In genomic region chr3:61356678-61357077, GRCh38 we compare ENCODE assay signal across 25 cellular contexts.
DNase-seq lines count a peak whose midpoint lies in the region; ATAC-seq, FAIRE-seq and TF ChIP-seq lines count a peak whose summit lies in the region.
"Had no signal": no experiment of that assay in that cellular context is flagged by ENCODE, and none has a peak within 500 bp of the region (broad histone marks: within the 10 kb centered on the region; RNA-seq: fewer than 3 reads in every experiment).

No MANE protein-coding gene starts in this region.

- no peaks in the 10 kb centered on the region for H4K20me1 ChIP-seq in HepG2 (ENCODE audit: insufficient read depth, low read length)
- H4K20me1 ChIP-seq: BLaER1 treated with 17β-estradiol and CSF1 and Interleukin-3, amounts not matched to agents 10 nM and 100 nM had no signal

- no peak for TF ChIP-seq RAD21 in HepG2 (CRISPR knock-in tag; IDR thresholded peaks at IDR 0.05)

- in situ Hi-C loops in HepG2 (cut with HindIII; ENCODE audit: extremely low pct_ligation_motif_present, low pct_unique_long_range_greater_than_20kb): no loop called here

- H3K27me3 Mint-ChIP-seq in activated CD8-positive, alpha-beta T cell treated with anti-CD3 and anti-CD28 coated beads for 36 hours: peaks cover 3% of the 10 kb centered on the region
- H3K27me3 Mint-ChIP-seq in MCF 10A (ENCODE audit: insufficient read depth, unreplicated experiment): peaks cover 26% of the 10 kb centered on the region
- H3K27me3 Mint-ChIP-seq: CD4-positive, alpha-beta T cell had no signal

- intact Hi-C loops in HepG2 (cut with micrococcal nuclease; ENCODE audit: unreplicated experiment) (no loop called here), MCF 10A (cut with micrococcal nuclease) (no loop called here)
- intact Hi-C loops in activated CD8-positive, alpha-beta T cell treated with anti-CD3 and anti-CD28 coated beads for 36 hours (cut with micrococcal nuclease): no loop called here

- H3K27ac Mint-ChIP-seq in activated CD8-positive, alpha-beta T cell treated with anti-CD3 and anti-CD28 coated beads for 36 hours: no peak overlapping the region
- H3K27ac Mint-ChIP-seq in MCF 10A (ENCODE audit: low read depth, unreplicated experiment): no peak overlapping the region
- H3K27ac Mint-ChIP-seq: CD14-positive monocyte; CD4-positive, alpha-beta T cell had no signal

- H2AFZ ChIP-seq in HepG2 (ENCODE audit: low read length): no peak overlapping the region
- H2AFZ ChIP-seq: GM23248 had no signal

- TF ChIP-seq CTCF in HepG2 (CRISPR knock-in tag; IDR thresholded peaks at IDR 0.05): no peak
- no peak for TF ChIP-seq CTCF in activated CD8-positive, alpha-beta T cell treated with anti-CD3 and anti-CD28 coated beads for 36 hours (IDR thresholded peaks at IDR 0.05)
- no peak for TF ChIP-seq CTCF in MCF 10A (IDR thresholded peaks at IDR 0.05; ENCODE audit: unreplicated experiment)

- CTCF ChIA-PET in HepG2 (lab: Yijun Ruan, JAX; ENCODE audit: low intra/inter-chr PET ratio, low total read pairs) (no interaction called here), MCF 10A (lab: Yijun Ruan, JAX) (interaction anchor here (0.7 kb wide), 1 partner anchor 14 kb away, joined by 3 read pairs; no protein-coding TSS in a partner anchor)
- CTCF ChIA-PET in activated CD8-positive, alpha-beta T cell treated with anti-CD3 and anti-CD28 coated beads for 36 hours (lab: Charles Lee): no interaction called here

- H3K36me3 Mint-ChIP-seq in activated CD8-positive, alpha-beta T cell treated with anti-CD3 and anti-CD28 coated beads for 36 hours (ENCODE audit: low read depth): no peaks in the 10 kb centered on the region
- no peaks in the 10 kb centered on the region for H3K36me3 Mint-ChIP-seq in MCF 10A (ENCODE audit: insufficient read depth, unreplicated experiment)
- H3K36me3 Mint-ChIP-seq: CD14-positive monocyte had no signal

- no peak overlapping the region for H3K4me3 Mint-ChIP-seq in activated CD8-positive, alpha-beta T cell treated with anti-CD3 and anti-CD28 coated beads for 36 hours
- H3K4me3 Mint-ChIP-seq in MCF 10A (ENCODE audit: unreplicated experiment): no peak overlapping the region
- H3K4me3 Mint-ChIP-seq: CD14-positive monocyte; CD4-positive, alpha-beta T cell had no signal

- no peak overlapping the region for H3K27ac ChIP-seq in HepG2 (ENCODE audit: extremely low read length, insufficient read depth, low read length)
- H3K27ac ChIP-seq: A549; BLaER1 treated with 17β-estradiol and CSF1 and Interleukin-3, amounts not matched to agents 10 nM and 100 nM; GM23248 had no signal

- H3K27me3 ChIP-seq in HepG2 (ENCODE audit: control insufficient read depth in 1 of 2, insufficient read depth in 2 of 2, low read length in 2 of 2): no peaks in the 10 kb centered on the region
- H3K27me3 ChIP-seq: BE2C; BLaER1 treated with 17β-estradiol and CSF1 and Interleukin-3, amounts not matched to agents 10 nM and 100 nM had no signal

- TF ChIP-seq EP300 in HepG2 (IDR thresholded peaks at IDR 0.05; ENCODE audit: low read depth in 2 of 2, low read length in 2 of 2) (no peak), HepG2 (CRISPR knock-in tag; IDR thresholded peaks at IDR 0.05; ENCODE audit: borderline replicate concordance) (no peak)

- no peak overlapping the region for H3K4me2 ChIP-seq in HepG2 (ENCODE audit: low read depth, low read length)
- H3K4me2 ChIP-seq: A549; BLaER1 treated with 17β-estradiol and CSF1 and Interleukin-3, amounts not matched to agents 10 nM and 100 nM had no signal

- H3K4me1 Mint-ChIP-seq in activated CD8-positive, alpha-beta T cell treated with anti-CD3 and anti-CD28 coated beads for 36 hours (ENCODE audit: low read depth): no peaks in the 10 kb centered on the region
- H3K4me1 Mint-ChIP-seq in MCF 10A (ENCODE audit: insufficient read depth, unreplicated experiment): no peaks in the 10 kb centered on the region

- BruUV-seq in HepG2 (replicated peaks; lab: Mats Ljungman, UMichigan): no TSS peak
- no TSS peak for BruUV-seq in MCF 10A (replicated peaks; lab: Mats Ljungman, UMichigan)

- H3K9ac ChIP-seq in HepG2 (ENCODE audit: insufficient read depth, low read depth, low read length): no peak overlapping the region
- H3K9ac ChIP-seq: BLaER1 treated with 17β-estradiol and CSF1 and Interleukin-3, amounts not matched to agents 10 nM and 100 nM; GM23248 had no signal

- H3K9me3 Mint-ChIP-seq in activated CD8-positive, alpha-beta T cell treated with anti-CD3 and anti-CD28 coated beads for 36 hours: no peaks in the 10 kb centered on the region
- H3K9me3 Mint-ChIP-seq in MCF 10A (ENCODE audit: unreplicated experiment): no peaks in the 10 kb centered on the region
- H3K9me3 Mint-ChIP-seq: CD4-positive, alpha-beta T cell had no signal

- H3K36me3 ChIP-seq in HepG2 (replicated peaks in 1 of 2; ENCODE audit: control insufficient read depth in 1 of 2, insufficient read depth in 2 of 2, low read length in 2 of 2): no peaks in the 10 kb centered on the region
- H3K36me3 ChIP-seq: BE2C; BLaER1 treated with 17β-estradiol and CSF1 and Interleukin-3, amounts not matched to agents 10 nM and 100 nM had no signal

- no peaks in the 10 kb centered on the region for H3K79me2 ChIP-seq in HepG2 (ENCODE audit: insufficient read depth, low read length)

- no peak for TF ChIP-seq POLR2A in HepG2 (IDR thresholded peaks at IDR 0.05; ENCODE audit: insufficient read depth in 1 of 2, low read depth in 2 of 2, low read length in 2 of 2)

- ATAC-seq in HepG2: no peak; the same call in 2 of the 3 replicates
- ATAC-seq in activated CD8-positive, alpha-beta T cell treated with anti-CD3 and anti-CD28 coated beads for 36 hours: no peak
- ATAC-seq: A549 had no signal

- 0% methylated on average over 1 of the region's 1 CpG for WGBS in HepG2 (ENCODE audit: low lambda C conversion rate)

- no peak overlapping the region for H3K4me3 ChIP-seq in HepG2 (replicated peaks in 1 of 3; ENCODE audit: insufficient read depth in 1 of 3, low read depth in 2 of 3, low read length in 3 of 3)
- H3K4me3 ChIP-seq: A549; BLaER1 treated with 17β-estradiol and CSF1 and Interleukin-3, amounts not matched to agents 10 nM and 100 nM; GM23248 had no signal

- DNase-seq in DMS53 (lab: John Stamatoyannopoulos, UW): peak; percentile 30
- DNase-seq in DMS53 treated with DMSO at 0.1 percent for 48 hours (lab: John Stamatoyannopoulos, UW; ENCODE audit: unreplicated experiment): no peak
- DNase-seq in SHP77 treated with DMSO at 0.1 percent for 48 hours (lab: John Stamatoyannopoulos, UW): peak; percentile 3
- peak; percentile 2 for DNase-seq in HepG2 (ENCODE audit: low spot score)
- no peak for DNase-seq in activated CD8-positive, alpha-beta T cell treated with anti-CD3 and anti-CD28 coated beads for 36 hours
- no peak for DNase-seq in GM19238 (ENCODE audit: insufficient read length, low spot score)
- no peak for DNase-seq in MCF 10A (ENCODE audit: unreplicated experiment)
- DNase-seq: 8988T; ACHN; AML-193; BE2C; Calu3; CD4-positive, alpha-beta T cell; COR-L47; DND-41; GM23248; H7; HCEC 1CT had no signal

- H3K4me1 ChIP-seq in HepG2 (ENCODE audit: insufficient read depth, low read length): no peaks in the 10 kb centered on the region; the same call in 1 of the 2 replicates
- H3K4me1 ChIP-seq: A549, BE2C had no signal

- no peaks in the 10 kb centered on the region for H3K9me3 ChIP-seq in HepG2 (ENCODE audit: low read length)
- H3K9me3 ChIP-seq: A549; BE2C; BLaER1 treated with 17β-estradiol and CSF1 and Interleukin-3, amounts not matched to agents 10 nM and 100 nM had no signal

- POLR2A ChIA-PET in HepG2 (lab: Yijun Ruan, JAX) (no interaction called here), MCF 10A (lab: Yijun Ruan, JAX) (no interaction called here)
- POLR2A ChIA-PET in activated CD8-positive, alpha-beta T cell treated with anti-CD3 and anti-CD28 coated beads for 36 hours (lab: Charles Lee): interaction anchor here (1.2 kb wide), 1 partner anchor 14 kb away, joined by 3 read pairs; no protein-coding TSS in a partner anchor

- no peak for FAIRE-seq in HepG2 (lab: Jason Lieb, UNC)
- FAIRE-seq: A549, G401.6, GM12892, GM19239, H1 had no signal

TF ChIP-seq in HepG2, 621 proteins besides CTCF, POLR2A, EP300 and RAD21 (continues in another document):
- TF ChIP-seq KDM5A (IDR thresholded peaks at IDR 0.05; ENCODE audit: borderline replicate concordance, low read length) (no peak), ZNF264 (CRISPR knock-in tag; IDR thresholded peaks at IDR 0.05) (no peak), ZBTB37 (CRISPR knock-in tag; IDR thresholded peaks at IDR 0.05) (no peak), FOXA3 (CRISPR knock-in tag; IDR thresholded peaks at IDR 0.05) (peak; percentile 31; the same call in 1 of the 2 replicates), RXRB (CRISPR knock-in tag; IDR thresholded peaks at IDR 0.05; ENCODE audit: borderline replicate concordance) (peak; percentile 62; the same call in 1 of the 2 replicates), GPBP1L1 (CRISPR knock-in tag; IDR thresholded peaks at IDR 0.05) (no peak), DNMT1 (CRISPR knock-in tag; IDR thresholded peaks at IDR 0.05) (no peak), MTF1 (CRISPR knock-in tag; IDR thresholded peaks at IDR 0.05) (no peak), BCL6 (CRISPR knock-in tag; IDR thresholded peaks at IDR 0.05) (peak; percentile 65), SMAD3 (CRISPR knock-in tag; IDR thresholded peaks at IDR 0.05) (no peak), NR2F6 (IDR thresholded peaks at IDR 0.05) (0 out of 2 replicates have a peak, but pooled peaks have one; percentile 19), NR2F6 (CRISPR knock-in tag; IDR thresholded peaks at IDR 0.05) (no peak), GFI1 (CRISPR knock-in tag; IDR thresholded peaks at IDR 0.05; ENCODE audit: borderline replicate concordance) (no peak)

Comparison
In these comparisons a context has a peak if more than half of its experiments do, and no peak if none do; other contexts are left out.
1. DNase-seq: peak in DMS53 (single experiment), SHP77 treated with DMSO at 0.1 percent for 48 hours (single experiment) and HepG2 (single experiment); none in DMS53 treated with DMSO at 0.1 percent for 48 hours (single experiment), activated CD8-positive, alpha-beta T cell treated with anti-CD3 and anti-CD28 coated beads for 36 hours (single experiment), GM19238 (single experiment) and MCF 10A (single experiment).